Comparison of ENCODE assay signal across 12 cellular contexts in the genomic region with DNA sequence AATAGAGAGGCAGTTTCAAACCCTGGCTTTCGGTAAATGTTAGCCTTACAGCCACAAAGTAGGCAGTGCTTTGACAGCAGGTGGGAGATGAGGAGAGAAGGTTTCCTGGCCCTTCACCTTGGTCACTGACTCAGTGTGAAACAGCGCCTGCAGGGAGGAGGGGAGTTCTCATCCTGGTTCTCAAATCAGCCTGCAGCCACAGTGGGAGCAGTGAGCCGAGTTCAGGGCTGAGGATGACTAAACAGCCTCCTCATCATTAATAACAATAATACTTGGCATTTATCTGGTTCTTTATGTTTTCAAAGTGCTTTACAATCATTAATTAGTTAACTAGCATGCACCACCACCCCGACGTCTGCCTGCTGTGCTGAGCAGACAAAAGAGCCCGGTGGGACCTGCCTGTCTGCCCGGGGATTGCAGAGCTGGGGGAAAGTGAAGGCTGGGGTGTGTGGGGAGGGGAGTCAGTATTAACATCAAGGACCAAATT. TPM values are rescaled to one million over a fixed set of nuclear protein-coding genes. Genes with fewer than 3 reads are reported as not detected.
A peak's percentile ranks its signal among the peaks of the same experiment; 100 is the strongest.
DNase-seq lines count a peak whose midpoint lies in the region; ATAC-seq, FAIRE-seq and TF ChIP-seq lines count a peak whose summit lies in the region.
"Had no signal": no experiment of that assay in that cellular context is flagged by ENCODE, and none has a peak within 500 bp of the region (broad histone marks: within the 10 kb centered on the region; RNA-seq: fewer than 3 reads in every experiment).

No MANE protein-coding gene starts in this region.

- H2AFZ ChIP-seq in GM23338, result peak overlapping the region; percentile 89
- no peak overlapping the region for H2AFZ ChIP-seq in keratinocyte (ENCODE audit: control insufficient read depth, low read length)

- H3K4me1 ChIP-seq in GM23338 (ENCODE audit: insufficient read depth) (peaks cover 9% of the 10 kb centered on the region; the same call in 1 of the 2 replicates), NT2/D1 (ENCODE audit: insufficient read depth, insufficient read length) (peaks cover 2% of the 10 kb centered on the region), keratinocyte (ENCODE audit: control insufficient read depth, extremely low read depth, insufficient read depth, low read length) (peaks cover 36% of the 10 kb centered on the region)

- dilution Hi-C loops in keratinocyte (cut with MboI; ENCODE audit: extremely low pct_ligation_motif_present, low sequenced_read_pairs), result no loop called here

- H3K27ac ChIP-seq in GM23338 (ENCODE audit: low read depth) (no peak overlapping the region), keratinocyte (ENCODE audit: control insufficient read depth, insufficient read depth, low read length) (no peak overlapping the region)
- H3K27ac ChIP-seq: A549, SK-N-MC had no signal

- H3K27me3 ChIP-seq in GM23338 (ENCODE audit: insufficient read depth) (no peaks in the 10 kb centered on the region), NT2/D1 (ENCODE audit: insufficient read depth, insufficient read length) (no peaks in the 10 kb centered on the region), keratinocyte (ENCODE audit: control insufficient read depth, extremely low read depth, insufficient read depth, low read length) (no peaks in the 10 kb centered on the region)

- no peaks in the 10 kb centered on the region for H3K9me3 ChIP-seq in NT2/D1 (ENCODE audit: insufficient read depth, low read length)
- no peaks in the 10 kb centered on the region for H3K9me3 ChIP-seq in keratinocyte (ENCODE audit: control insufficient read depth, low read depth, low read length)
- H3K9me3 ChIP-seq: A549 had no signal

- H3K9ac ChIP-seq in NT2/D1 (ENCODE audit: insufficient read length, low read depth) (peak overlapping the region; percentile 18), keratinocyte (ENCODE audit: control insufficient read depth, extremely low read depth, insufficient read depth, low read length) (no peak overlapping the region)

- CTCF ChIA-PET in activated CD4-positive, alpha-beta T cell treated with anti-CD3 and anti-CD28 coated beads for 36 hours (lab: Charles Lee), result no interaction called here

- peak; percentile 56 for DNase-seq in activated CD4-positive, alpha-beta T cell treated with anti-CD3 and anti-CD28 coated beads for 36 hours
- DNase-seq in activated CD4-positive, alpha-beta T cell treated with anti-CD3 and anti-CD28 coated beads, Interleukin-2, amount 50 U/mL, for 1 hour, result no peak
- DNase-seq in GM23338 (ENCODE audit: low spot score), result no peak
- no peak for DNase-seq in NT2/D1 (ENCODE audit: low read depth, low spot score)
- DNase-seq in keratinocyte (ENCODE audit: low read depth, low spot score), result no peak
- DNase-seq in effector CD8-positive, alpha-beta T cell (lab: John Stamatoyannopoulos, UW), result no peak
- no peak for DNase-seq in NCI-H1105 treated with DMSO at 0.1 percent for 48 hours (lab: John Stamatoyannopoulos, UW)

- H3K4me2 ChIP-seq in GM23338 (no peak overlapping the region), keratinocyte (ENCODE audit: control insufficient read depth, extremely low read depth, insufficient read depth, low read depth, low read length) (no peak overlapping the region)
- H3K4me2 ChIP-seq: A549 had no signal

- peaks cover 2% of the 10 kb centered on the region for H3K27me3 Mint-ChIP-seq in activated CD4-positive, alpha-beta T cell treated with anti-CD3 and anti-CD28 coated beads for 36 hours
- peaks cover 2% of the 10 kb centered on the region for H3K27me3 Mint-ChIP-seq in GM23338 (ENCODE audit: insufficient read depth, low read depth, poor library complexity)
- H3K27me3 Mint-ChIP-seq: stimulated activated naive CD8-positive, alpha-beta T cell treated with anti-CD3 and anti-CD28 coated beads, Interleukin-15, Interleukin-2, amounts not matched to agents 100 ng/mL and 50 ng/mL, for 24 hours had no signal

- H3K9me2 ChIP-seq in GM23338 (ENCODE audit: insufficient read depth), result no peaks in the 10 kb centered on the region

- peak; percentile 5 for FAIRE-seq in keratinocyte (lab: Jason Lieb, UNC)
- FAIRE-seq: A549, K562 had no signal

- no peak overlapping the region for H3K4me3 ChIP-seq in GM23338
- H3K4me3 ChIP-seq in NT2/D1 (ENCODE audit: insufficient read length, low read depth), result no peak overlapping the region
- no peak overlapping the region for H3K4me3 ChIP-seq in keratinocyte (ENCODE audit: control insufficient read depth in 2 of 3, extremely low read depth in 1 of 3, insufficient read depth in 2 of 3, low read depth in 1 of 3, low read length in 3 of 3)
- H3K4me3 ChIP-seq: A549, K562, SK-N-MC had no signal

- no peaks in the 10 kb centered on the region for H3K36me3 Mint-ChIP-seq in activated CD4-positive, alpha-beta T cell treated with anti-CD3 and anti-CD28 coated beads for 36 hours (ENCODE audit: low read depth)
- H3K36me3 Mint-ChIP-seq in GM23338 (ENCODE audit: low read depth), result no peaks in the 10 kb centered on the region

- H3K36me3 ChIP-seq in GM23338 (ENCODE audit: insufficient read depth) (no peaks in the 10 kb centered on the region), NT2/D1 (ENCODE audit: insufficient read depth, insufficient read length, low read length) (no peaks in the 10 kb centered on the region), keratinocyte (ENCODE audit: control insufficient read depth in 2 of 2, extremely low read depth in 1 of 2, insufficient read depth in 2 of 2, low read length in 2 of 2) (no peaks in the 10 kb centered on the region)

- H3K27ac Mint-ChIP-seq in activated CD4-positive, alpha-beta T cell treated with anti-CD3 and anti-CD28 coated beads for 36 hours, result no peak overlapping the region
- no peak overlapping the region for H3K27ac Mint-ChIP-seq in GM23338
- H3K27ac Mint-ChIP-seq: stimulated activated naive CD8-positive, alpha-beta T cell treated with anti-CD3 and anti-CD28 coated beads, Interleukin-15, Interleukin-2, amounts not matched to agents 100 ng/mL and 50 ng/mL, for 24 hours had no signal

- POLR2A ChIA-PET in activated CD4-positive, alpha-beta T cell treated with anti-CD3 and anti-CD28 coated beads for 36 hours (lab: Charles Lee), result no interaction called here

- H4K20me1 ChIP-seq in GM23338 (replicated peaks; ENCODE audit: insufficient read depth), result no peaks in the 10 kb centered on the region
- H4K20me1 ChIP-seq in keratinocyte (ENCODE audit: control insufficient read depth, extremely low read depth, insufficient read depth, low read length), result no peaks in the 10 kb centered on the region

- H3K79me2 ChIP-seq in GM23338 (replicated peaks; ENCODE audit: insufficient read depth) (no peaks in the 10 kb centered on the region), keratinocyte (ENCODE audit: control insufficient read depth, insufficient read depth, low read length) (no peaks in the 10 kb centered on the region)

- TF ChIP-seq CTCF in GM23338 (conservative IDR thresholded peaks at IDR 0.05; ENCODE audit: low read depth in 2 of 2) (no peak), keratinocyte (optimal IDR thresholded peaks at IDR 0.05 in 1 of 3, IDR thresholded peaks at IDR 0.05 in 1 of 3, conservative IDR thresholded peaks at IDR 0.05 in 1 of 3; ENCODE audit: extremely low read depth in 1 of 3, insufficient read depth in 2 of 3, low read length in 3 of 3) (no peak)

- H3K9me3 Mint-ChIP-seq in activated CD4-positive, alpha-beta T cell treated with anti-CD3 and anti-CD28 coated beads for 36 hours (ENCODE audit: low read depth), result no peaks in the 10 kb centered on the region
- H3K9me3 Mint-ChIP-seq in GM23338, result no peaks in the 10 kb centered on the region
- H3K9me3 Mint-ChIP-seq: stimulated activated naive CD8-positive, alpha-beta T cell treated with anti-CD3 and anti-CD28 coated beads, Interleukin-15, Interleukin-2, amounts not matched to agents 100 ng/mL and 50 ng/mL, for 24 hours had no signal

- H3F3A ChIP-seq in GM23338 (replicated peaks; ENCODE audit: low read depth), result no peaks in the 10 kb centered on the region

- intact Hi-C loops in activated CD4-positive, alpha-beta T cell treated with anti-CD3 and anti-CD28 coated beads for 36 hours (cut with DNase I, micrococcal nuclease), result loop anchor here in 1 of 2 experiments (2.0 kb wide), 1 partner anchor 19 kb away; no protein-coding TSS in a partner anchor

- no peak overlapping the region for H3K4me3 Mint-ChIP-seq in activated CD4-positive, alpha-beta T cell treated with anti-CD3 and anti-CD28 coated beads for 36 hours
- no peak overlapping the region for H3K4me3 Mint-ChIP-seq in GM23338
- H3K4me3 Mint-ChIP-seq: stimulated activated naive CD8-positive, alpha-beta T cell treated with anti-CD3 and anti-CD28 coated beads, Interleukin-15, Interleukin-2, amounts not matched to agents 100 ng/mL and 50 ng/mL, for 24 hours had no signal

- peaks cover 56% of the 10 kb centered on the region for H3K4me1 Mint-ChIP-seq in activated CD4-positive, alpha-beta T cell treated with anti-CD3 and anti-CD28 coated beads for 36 hours
- H3K4me1 Mint-ChIP-seq in GM23338, result peaks cover 30% of the 10 kb centered on the region

- ATAC-seq in activated CD4-positive, alpha-beta T cell treated with anti-CD3 and anti-CD28 coated beads for 36 hours, result peak; percentile 9
- peak; percentile 79 for ATAC-seq in GM23338
- ATAC-seq in HG02981 (IDR thresholded peaks at IDR 0.05; ENCODE audit: unreplicated experiment), result no peak
- ATAC-seq: A549, K562 had no signal

- no peaks in the 10 kb centered on the region for H3K9me1 ChIP-seq in keratinocyte (ENCODE audit: control insufficient read depth, extremely low read depth, insufficient read depth, low read length)

TF ChIP-seq in GM23338, 12 proteins besides CTCF, POLR2A, EP300 and RAD21:
- TF ChIP-seq ZNF331 (CRISPR knock-in tag; IDR thresholded peaks at IDR 0.05; ENCODE audit: low read depth) (no peak), NANOG (IDR thresholded peaks at IDR 0.05; ENCODE audit: borderline replicate concordance) (no peak)

RNA-seq across cellular contexts. Expression of a gene that starts 59.6 kb away (rescaled TPM):
- total RNA-seq in activated CD4-positive, alpha-beta T cell treated with anti-CD3 and anti-CD28 coated beads for 36 hours, result 10 to 100 TPM; 20.1 to 35.6 TPM
- 0.62 and 0.73 TPM in 2 replicates for total RNA-seq in GM23338 (2014; rRNA removed; shearing (Covaris generic))
- 0.65 and 0.90 TPM in 2 replicates for polyA plus RNA-seq in GM23338 (2016; fragmentation: Nextera tagmentation; extraction: Ambion mirVana)
- polyA plus RNA-seq in keratinocyte, result 3.9 to 8.6 TPM (median 6.7 TPM) in 3 replicates
- polyA plus RNA-seq in keratinocyte (2011; ENCODE audit: low read depth), result 96.8 TPM
- polyA plus RNA-seq in keratinocyte (2011; cell fraction: cytosol; rRNA removed), result 2.4 and 4.8 TPM in 2 replicates
- polyA plus RNA-seq in keratinocyte (2011; cell fraction: nucleus; rRNA removed), result 17.2 and 19.4 TPM in 2 replicates
- polyA plus RNA-seq in keratinocyte (2012; ENCODE audit: low replicate concordance), result 6.1 and 46.3 TPM in 2 replicates
- polyA minus RNA-seq in keratinocyte, result 12.4 to 14.6 TPM (median 13.3 TPM) in 3 replicates
- polyA minus RNA-seq in keratinocyte (2011; cell fraction: cytosol; rRNA and poly(A)+ RNA removed), result 3.3 TPM
- polyA minus RNA-seq in keratinocyte (2011; cell fraction: nucleus; rRNA and poly(A)+ RNA removed), result 19.2 and 37.1 TPM in 2 replicates

Comparison
In these comparisons a context has a peak if more than half of its experiments do, and no peak if none do; other contexts are left out.
1. RNA of a gene that starts 59.6 kb away (total RNA-seq): 20.1 to 35.6 TPM in activated CD4-positive, alpha-beta T cell treated with anti-CD3 and anti-CD28 coated beads for 36 hours; 0.62 to 0.73 TPM in GM23338; every median in the first group is over 10 times any median in the second.